In genomic region chr12:3097186-3097804, GRCh38 we compare ENCODE assay signal across 9 cellular contexts. TPM values are rescaled to one million over a fixed set of nuclear protein-coding genes. Genes with fewer than 3 reads are reported as not detected.
DNase-seq lines count a peak whose midpoint lies in the region; ATAC-seq and TF ChIP-seq lines count a peak whose summit lies in the region.
"Had no signal": no experiment of that assay in that cellular context is flagged by ENCODE, and none has a peak within 500 bp of the region (broad histone marks: within the 10 kb centered on the region; RNA-seq: fewer than 3 reads in every experiment).

No MANE protein-coding gene starts in this region.

- no peaks in the 10 kb centered on the region for H3K27me3 ChIP-seq in BLaER1 treated with 17β-estradiol and CSF1 and Interleukin-3, amounts not matched to agents 10 nM and 100 nM
- H3K27me3 ChIP-seq in SJCRH30 (no peaks in the 10 kb centered on the region), fibroblast of lung (ENCODE audit: control insufficient read depth, insufficient read depth, low read length) (no peaks in the 10 kb centered on the region), trophoblast cell (ENCODE audit: insufficient read depth, low read length) (no peaks in the 10 kb centered on the region)

- peak; percentile 82 to 85 for DNase-seq in SJCRH30
- DNase-seq in fibroblast of lung (ENCODE audit: low read depth in 2 of 2) = peak; percentile 53 to 91
- no peak for DNase-seq in neural crest cell (ENCODE audit: low read depth, low spot score)
- DNase-seq in activated CD8-positive, alpha-beta memory T cell treated with anti-CD3 and anti-CD28 coated beads for 24 hours = no peak
- no peak for DNase-seq in CD14-positive monocyte (ENCODE audit: low spot score)
- no peak for DNase-seq in trophoblast cell
- no peak for DNase-seq in T-cell
- DNase-seq: CD4-positive, alpha-beta memory T cell had no signal

- H3K4me1 Mint-ChIP-seq in neural crest cell (peaks cover 29% of the 10 kb centered on the region), CD14-positive monocyte (peaks cover 6% of the 10 kb centered on the region), T-cell (peaks cover 12 to 13% (median 12%) of the 10 kb centered on the region in 3 donors)

- H3K27ac Mint-ChIP-seq in neural crest cell (ENCODE audit: unreplicated experiment) (peak overlapping the region; percentile 87), CD14-positive monocyte (no peak overlapping the region), T-cell (no peak overlapping the region)
- H3K27ac Mint-ChIP-seq: CD4-positive, alpha-beta memory T cell had no signal

- H3K36me3 Mint-ChIP-seq in neural crest cell (ENCODE audit: low read depth) (peaks cover 28% of the 10 kb centered on the region), CD14-positive monocyte (no peaks in the 10 kb centered on the region), T-cell (peaks cover 11% of the 10 kb centered on the region)

- H3K9me3 ChIP-seq in BLaER1 treated with 17β-estradiol and CSF1 and Interleukin-3, amounts not matched to agents 10 nM and 100 nM (replicated peaks in 1 of 11) = peaks cover 30 to 48% (median 37%) of the 10 kb centered on the region in 11 experiments
- H3K9me3 ChIP-seq in SJCRH30 (replicated peaks) = 0 out of 2 replicates have a peak, but pooled peaks cover 3% of the 10 kb centered on the region
- no peaks in the 10 kb centered on the region for H3K9me3 ChIP-seq in fibroblast of lung (ENCODE audit: control insufficient read depth, insufficient read depth, low read depth, low read length)
- H3K9me3 ChIP-seq in trophoblast cell (ENCODE audit: insufficient read depth, low read depth, low read length) = peaks cover 3% of the 10 kb centered on the region

- H3K9me3 Mint-ChIP-seq in neural crest cell (peaks cover 12% of the 10 kb centered on the region), CD14-positive monocyte (peaks cover 19 to 47% (median 30%) of the 10 kb centered on the region in 7 donors), T-cell (peaks cover 15 to 32% (median 18%) of the 10 kb centered on the region in 3 donors)

- H4K12ac ChIP-seq in trophoblast cell (ENCODE audit: low read depth, low read length) = no peak overlapping the region

- TF ChIP-seq CTCF in fibroblast of lung (conservative IDR thresholded peaks at IDR 0.05 in 1 of 2, IDR thresholded peaks at IDR 0.05 in 1 of 2; ENCODE audit: low read depth in 1 of 2, low read length in 2 of 2) (no peak), neural crest cell (conservative IDR thresholded peaks at IDR 0.05) (no peak), CD14-positive monocyte (IDR thresholded peaks at IDR 0.05) (no peak)

- H3K79me1 ChIP-seq in trophoblast cell (ENCODE audit: low read length) = peaks cover 7% of the 10 kb centered on the region

- H3K27ac ChIP-seq in BLaER1 treated with 17β-estradiol and CSF1 and Interleukin-3, amounts not matched to agents 10 nM and 100 nM = peak overlapping the region in 9 of 11 experiments; percentile 39 to 87 (median 77); a peak in 18 of 22 replicates
- H3K27ac ChIP-seq in SJCRH30 = peak overlapping the region; percentile 40
- peak overlapping the region; percentile 61 for H3K27ac ChIP-seq in fibroblast of lung (ENCODE audit: insufficient read depth, low read length)
- no peak overlapping the region for H3K27ac ChIP-seq in trophoblast cell (ENCODE audit: low read depth, low read length)

- no peak overlapping the region for H4K8ac ChIP-seq in trophoblast cell (ENCODE audit: low read depth, low read length)

- intact Hi-C loops in CD14-positive monocyte (cut with micrococcal nuclease) = no loop called here

- no peak overlapping the region for H2BK5ac ChIP-seq in trophoblast cell (ENCODE audit: low read depth, low read length, poor library complexity)

- H2AFZ ChIP-seq in fibroblast of lung (ENCODE audit: low read length) (peak overlapping the region; percentile 60), trophoblast cell (ENCODE audit: insufficient read depth, low read length, poor library complexity) (no peak overlapping the region)

- H3K4me3 Mint-ChIP-seq in neural crest cell (no peak overlapping the region), CD14-positive monocyte (no peak overlapping the region), T-cell (peak overlapping the region in 1 of 3 donors; percentile 52)

- H3K36me3 ChIP-seq in BLaER1 treated with 17β-estradiol and CSF1 and Interleukin-3, amounts not matched to agents 10 nM and 100 nM = peaks cover 0 to 18% (median 0%) of the 10 kb centered on the region in 11 experiments; a peak in 3 of 22 replicates
- H3K36me3 ChIP-seq in SJCRH30 = peaks cover 6% of the 10 kb centered on the region
- H3K36me3 ChIP-seq in fibroblast of lung (ENCODE audit: control insufficient read depth, insufficient read depth, low read length) = no peaks in the 10 kb centered on the region
- H3K36me3 ChIP-seq in trophoblast cell (ENCODE audit: control insufficient read depth in 1 of 2, insufficient read depth in 2 of 2, low read length in 2 of 2) = peaks cover 2 to 4% of the 10 kb centered on the region in 2 experiments

- CTCF ChIA-PET in T-cell (lab: Charles Lee) = no interaction called here

- no peak overlapping the region for H3K4ac ChIP-seq in trophoblast cell (ENCODE audit: low read depth, low read length)

- no peak for ATAC-seq in T-cell (replicated peaks in 1 of 4)

- POLR2A ChIA-PET in T-cell (lab: Charles Lee) = no interaction called here

- H4K20me1 ChIP-seq in BLaER1 treated with 17β-estradiol and CSF1 and Interleukin-3, amounts not matched to agents 10 nM and 100 nM = no peaks in the 10 kb centered on the region
- H4K20me1 ChIP-seq in fibroblast of lung (ENCODE audit: control insufficient read depth, extremely low read depth, insufficient read depth, low read length) = no peaks in the 10 kb centered on the region

- H3K27me3 Mint-ChIP-seq in neural crest cell (ENCODE audit: low read depth) (peaks cover 13% of the 10 kb centered on the region), CD14-positive monocyte (ENCODE audit: low read depth in 3 of 3) (peaks cover 8 to 41% (median 16%) of the 10 kb centered on the region in 3 donors), T-cell (peaks cover 3 to 8% of the 10 kb centered on the region in 2 donors)

- H3K9ac ChIP-seq in BLaER1 treated with 17β-estradiol and CSF1 and Interleukin-3, amounts not matched to agents 10 nM and 100 nM = peak overlapping the region in 8 of 11 experiments; percentile 44 to 69 (median 52); a peak in 15 of 22 replicates
- H3K9ac ChIP-seq in fibroblast of lung (ENCODE audit: insufficient read depth, low read length) = no peak overlapping the region
- H3K9ac ChIP-seq in trophoblast cell (ENCODE audit: low read length) = no peak overlapping the region

- H4K91ac ChIP-seq in trophoblast cell (ENCODE audit: low read depth, low read length) = no peak overlapping the region

- peak overlapping the region in 8 of 10 experiments; percentile 29 to 42 (median 36); a peak in 11 of 20 replicates for H3K4me3 ChIP-seq in BLaER1 treated with 17β-estradiol and CSF1 and Interleukin-3, amounts not matched to agents 10 nM and 100 nM
- no peak overlapping the region for H3K4me3 ChIP-seq in SJCRH30
- peak overlapping the region in 1 of 4 experiments; percentile 28 for H3K4me3 ChIP-seq in fibroblast of lung (replicated peaks in 1 of 4; ENCODE audit: control extremely low read depth in 1 of 4, insufficient read depth in 1 of 4, low read depth in 3 of 4, low read length in 4 of 4)
- H3K4me3 ChIP-seq in trophoblast cell (ENCODE audit: low read depth, low read length) = no peak overlapping the region

- no peak overlapping the region for H3K18ac ChIP-seq in trophoblast cell (ENCODE audit: low read length)

- no CpG with 5 or more reads among the region's 10 CpGs for WGBS in trophoblast cell (ENCODE audit: extremely low coverage, insufficient coverage, insufficient read length)

- no peak overlapping the region for H2BK12ac ChIP-seq in trophoblast cell (ENCODE audit: low read length)

- H3K79me2 ChIP-seq in fibroblast of lung (ENCODE audit: control insufficient read depth, insufficient read depth, low read length) (no peaks in the 10 kb centered on the region), trophoblast cell (ENCODE audit: control insufficient read depth, insufficient read depth, low read length, poor library complexity) (no peaks in the 10 kb centered on the region)

- peak overlapping the region; percentile 75 to 93 (median 82) for H3K4me2 ChIP-seq in BLaER1 treated with 17β-estradiol and CSF1 and Interleukin-3, amounts not matched to agents 10 nM and 100 nM
- H3K4me2 ChIP-seq in fibroblast of lung (ENCODE audit: extremely low read depth, insufficient read depth, low read length) = peak overlapping the region; percentile 42
- H3K4me2 ChIP-seq in trophoblast cell (ENCODE audit: low read length) = no peak overlapping the region

- peaks cover 16 to 33% (median 24%) of the 10 kb centered on the region in 10 experiments for H3K4me1 ChIP-seq in BLaER1 treated with 17β-estradiol and CSF1 and Interleukin-3, amounts not matched to agents 10 nM and 100 nM
- H3K4me1 ChIP-seq in SJCRH30 = 0 out of 2 replicates have a peak, but pooled peaks cover 5% of the 10 kb centered on the region
- peaks cover 10% of the 10 kb centered on the region for H3K4me1 ChIP-seq in fibroblast of lung (ENCODE audit: control insufficient read depth, extremely low read depth, insufficient read depth, low read length)
- peaks cover 11 to 15% of the 10 kb centered on the region in 2 experiments for H3K4me1 ChIP-seq in trophoblast cell (ENCODE audit: control insufficient read depth in 1 of 2, insufficient read depth in 2 of 2, low read length in 2 of 2)

- H2AK5ac ChIP-seq in trophoblast cell (ENCODE audit: low read length) = no peak overlapping the region

- H3K14ac ChIP-seq in trophoblast cell (ENCODE audit: low read length) = no peak overlapping the region

- H2BK120ac ChIP-seq in trophoblast cell (ENCODE audit: insufficient read depth, low read length, poor library complexity) = no peak overlapping the region

- H3K23ac ChIP-seq in trophoblast cell (ENCODE audit: low read length) = no peak overlapping the region

RNA-seq across cellular contexts. Expression of gene TSPAN9, which starts 20.1 kb away (rescaled TPM):
- 194 and 210 TPM in 2 replicates for total RNA-seq in SJCRH30 (2014; rRNA removed; shearing (Covaris generic))
- total RNA-seq in fibroblast of lung (26.7 and 35.2 TPM in 2 replicates), neural crest cell (22.8 and 23.8 TPM in 2 replicates), T-cell (1 to 10 TPM in 1 of 5 donors, under 1 TPM in 4; 0.56 to 1.1 (median 0.70) TPM)
- polyA plus RNA-seq in fibroblast of lung (31.1 and 32.6 TPM in 2 replicates), CD14-positive monocyte (under 1 TPM; 0.15 to 0.34 TPM)
- 25.6 and 30.4 TPM in 2 replicates for polyA plus RNA-seq in fibroblast of lung (2012)
- polyA minus RNA-seq in fibroblast of lung (ENCODE audit: low replicate concordance) = 35.5 and 64.8 TPM in 2 replicates
- 29.4 and 31.7 TPM in 2 replicates for polyA plus RNA-seq in trophoblast cell (2013)
- polyA plus RNA-seq: CD4-positive, alpha-beta memory T cell had no signal

Comparison
In these comparisons a context has a peak if more than half of its experiments do, and no peak if none do; other contexts are left out.
1. H3K4me3 ChIP-seq: peak in BLaER1 treated with 17β-estradiol and CSF1 and Interleukin-3, amounts not matched to agents 10 nM and 100 nM (8 of 10); none in SJCRH30 (single experiment) and trophoblast cell (single experiment).
2. H3K9ac ChIP-seq: peak in BLaER1 treated with 17β-estradiol and CSF1 and Interleukin-3, amounts not matched to agents 10 nM and 100 nM (8 of 11); none in fibroblast of lung (single experiment) and trophoblast cell (single experiment).
3. DNase-seq: peak in SJCRH30 (2 of 2) and fibroblast of lung (2 of 2); none in neural crest cell (single experiment), activated CD8-positive, alpha-beta memory T cell treated with anti-CD3 and anti-CD28 coated beads for 24 hours (single experiment), CD14-positive monocyte (single experiment), trophoblast cell (0 of 2) and T-cell (0 of 34).
4. RNA of gene TSPAN9, which starts 20.1 kb away (total RNA-seq): 194 to 210 TPM in SJCRH30, 26.7 to 35.2 TPM in fibroblast of lung and 22.8 to 23.8 TPM in neural crest cell; 0.56 to 1.1 TPM in T-cell; every median in the first group is over 10 times any median in the second.